Comparison of ENCODE assay signal across 20 cellular contexts in the genomic region with DNA sequence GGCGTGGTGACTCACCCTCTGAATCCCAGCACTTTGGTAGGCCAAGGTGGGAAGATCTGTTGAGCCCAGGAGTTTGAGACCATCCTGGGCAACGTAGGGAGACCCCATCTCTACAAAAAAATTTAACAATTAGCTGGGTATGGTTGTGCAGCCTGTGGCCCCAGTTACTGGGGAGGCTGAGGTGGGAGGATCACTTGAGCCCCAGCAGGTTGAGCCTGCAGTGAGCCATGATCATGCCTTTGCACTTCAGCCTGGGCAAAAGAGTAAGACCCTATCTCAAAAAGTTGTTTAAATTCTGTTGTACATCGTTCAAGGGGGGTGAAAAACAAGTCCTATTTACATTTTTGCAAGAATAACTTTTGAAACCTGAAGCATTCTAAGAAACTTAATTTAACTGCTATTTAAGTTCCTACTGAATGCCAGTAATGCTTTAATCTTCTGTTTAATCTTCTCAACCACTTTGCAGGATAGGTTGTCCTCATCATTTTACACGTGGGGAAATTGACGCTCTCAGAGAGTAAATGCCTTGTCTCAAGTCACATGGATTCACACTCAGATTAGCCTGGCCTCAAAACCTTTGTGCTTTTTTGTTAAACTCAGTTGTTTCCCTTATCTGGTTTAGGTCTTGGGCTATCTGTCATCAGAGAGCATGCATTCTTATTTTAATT. TPM values are rescaled to one million over a fixed set of nuclear protein-coding genes. Genes with fewer than 3 reads are reported as not detected.
DNase-seq lines count a peak whose midpoint lies in the region; ATAC-seq and TF ChIP-seq lines count a peak whose summit lies in the region.
"Had no signal": no experiment of that assay in that cellular context is flagged by ENCODE, and none has a peak within 500 bp of the region (broad histone marks: within the 10 kb centered on the region; RNA-seq: fewer than 3 reads in every experiment).

No MANE protein-coding gene starts in this region.

- H2AFZ ChIP-seq in DND-41 (ENCODE audit: low read depth, low read length), result no peak overlapping the region

- peak overlapping the region; percentile 37 for H3K27ac Mint-ChIP-seq in CD8-positive, alpha-beta T cell
- H3K27ac Mint-ChIP-seq in T-helper 17 cell (peak overlapping the region; percentile 70), endothelial cell (ENCODE audit: unreplicated experiment) (no peak overlapping the region)
- H3K27ac Mint-ChIP-seq in naive thymus-derived CD8-positive, alpha-beta T cell, result peak overlapping the region in 5 of 10 donors; percentile 41 to 72 (median 61)

- no peak overlapping the region for H3K27ac ChIP-seq in CD8-positive, alpha-beta T cell (ENCODE audit: low read depth, low read length)
- no peak overlapping the region for H3K27ac ChIP-seq in DND-41 (ENCODE audit: low read length)

- H3K36me3 ChIP-seq in CD8-positive, alpha-beta T cell (ENCODE audit: insufficient read depth, low read length), result no peaks in the 10 kb centered on the region
- H3K36me3 ChIP-seq in DND-41 (ENCODE audit: insufficient read depth, low read length), result peaks cover 14% of the 10 kb centered on the region; the same call in 1 of the 2 replicates

- no peak overlapping the region for H3K9ac ChIP-seq in DND-41 (ENCODE audit: low read depth, low read length)
- H3K9ac ChIP-seq: SK-N-SH had no signal

- no peak for TF ChIP-seq CTCF in CD8-positive, alpha-beta T cell (IDR thresholded peaks at IDR 0.05)
- no peak for TF ChIP-seq CTCF in DND-41 (IDR thresholded peaks at IDR 0.05; ENCODE audit: borderline replicate concordance, extremely low read depth, low read length, poor library complexity, severe bottlenecking)
- TF ChIP-seq CTCF in endothelial cell (IDR thresholded peaks at IDR 0.05; ENCODE audit: unreplicated experiment), result no peak

- H3K9me3 ChIP-seq in CD8-positive, alpha-beta T cell (ENCODE audit: low read length), result no peaks in the 10 kb centered on the region
- H3K9me3 ChIP-seq in DND-41 (ENCODE audit: insufficient read depth, low read length, severe bottlenecking), result no peaks in the 10 kb centered on the region
- H3K9me3 ChIP-seq in T-helper 17 cell (ENCODE audit: control insufficient read depth, low read length, poor library complexity, severe bottlenecking), result no peaks in the 10 kb centered on the region
- H3K9me3 ChIP-seq: SK-N-SH had no signal

- H3K79me2 ChIP-seq in DND-41 (ENCODE audit: insufficient read depth, low read length), result peaks cover 99% of the 10 kb centered on the region

- CTCF ChIA-PET in CD8-positive, alpha-beta T cell (lab: Charles Lee), result no interaction called here

- intact Hi-C loops in CD8-positive, alpha-beta T cell (cut with DNase I, micrococcal nuclease), result loop anchor here in 1 of 2 experiments (10.0 kb wide), 1 partner anchor 96 kb away; no protein-coding TSS in a partner anchor

- H3K27me3 ChIP-seq in CD8-positive, alpha-beta T cell (ENCODE audit: insufficient read depth, low read length), result no peaks in the 10 kb centered on the region
- no peaks in the 10 kb centered on the region for H3K27me3 ChIP-seq in DND-41 (ENCODE audit: insufficient read depth, low read length, poor library complexity)

- POLR2A ChIA-PET in CD8-positive, alpha-beta T cell (lab: Charles Lee), result no interaction called here
- POLR2A ChIA-PET in naive thymus-derived CD8-positive, alpha-beta T cell (lab: Charles Lee), result no interaction called here

- peaks cover 68% of the 10 kb centered on the region for H3K4me1 Mint-ChIP-seq in CD8-positive, alpha-beta T cell (ENCODE audit: low read depth)
- H3K4me1 Mint-ChIP-seq in T-helper 17 cell, result peaks cover 38% of the 10 kb centered on the region
- H3K4me1 Mint-ChIP-seq in naive thymus-derived CD8-positive, alpha-beta T cell, result peaks cover 12 to 81% (median 63%) of the 10 kb centered on the region in 4 donors
- peaks cover 13% of the 10 kb centered on the region for H3K4me1 Mint-ChIP-seq in endothelial cell (ENCODE audit: unreplicated experiment)

- ATAC-seq in CD8-positive, alpha-beta T cell, result no peak
- ATAC-seq in DND-41 (ENCODE audit: insufficient read depth, low read depth) (no peak), T-helper 17 cell (no peak)
- no peak for ATAC-seq in naive thymus-derived CD8-positive, alpha-beta T cell
- ATAC-seq: GM12878 had no signal

- 0 out of 2 replicates have a peak overlapping the region, but pooled peaks have one; percentile 22 for H3K4me2 ChIP-seq in DND-41 (ENCODE audit: insufficient read depth, low read length)
- H3K4me2 ChIP-seq: SK-N-SH had no signal

- no peak for DNase-seq in CD8-positive, alpha-beta T cell
- DNase-seq in DND-41 (no peak), T-helper 17 cell (no peak), Ammon's horn (ENCODE audit: low spot score) (no peak), endothelial cell (ENCODE audit: low spot score) (no peak)
- DNase-seq in naive thymus-derived CD8-positive, alpha-beta T cell, result no peak
- DNase-seq in stimulated activated CD4-positive, alpha-beta T cell treated with anti-CD3 and anti-CD28 coated beads, Interleukin-1b, Interleukin-23, amount 100 ng/mL, for 48 hours, result no peak
- DNase-seq: C1 segment of cervical spinal cord, COR-L47, EL, GOT3, KBM-7, NCI-H1105 treated with DMSO at 0.1 percent for 48 hours, NCI-H1694, NCI-H2081 treated with DMSO at 0.1 percent for 48 hours, NCI-H446 treated with DMSO at 0.1 percent for 48 hours, NCI-H69, SHP77, SK-N-SH had no signal

- H3K4me3 Mint-ChIP-seq in CD8-positive, alpha-beta T cell, result peak overlapping the region; percentile 1
- H3K4me3 Mint-ChIP-seq in T-helper 17 cell (no peak overlapping the region), endothelial cell (ENCODE audit: unreplicated experiment) (no peak overlapping the region)
- peak overlapping the region in 7 of 10 donors; percentile 18 to 58 (median 31) for H3K4me3 Mint-ChIP-seq in naive thymus-derived CD8-positive, alpha-beta T cell

- peaks cover 19% of the 10 kb centered on the region for H3K4me1 ChIP-seq in CD8-positive, alpha-beta T cell (ENCODE audit: insufficient read depth, low read length)
- H3K4me1 ChIP-seq in DND-41 (ENCODE audit: insufficient read depth, low read length), result peaks cover 45% of the 10 kb centered on the region

- H3K36me3 Mint-ChIP-seq in CD8-positive, alpha-beta T cell, result peaks cover 16% of the 10 kb centered on the region
- no peaks in the 10 kb centered on the region for H3K36me3 Mint-ChIP-seq in T-helper 17 cell (ENCODE audit: low read depth)
- peaks cover 0 to 11% (median 0%) of the 10 kb centered on the region in 3 donors for H3K36me3 Mint-ChIP-seq in naive thymus-derived CD8-positive, alpha-beta T cell
- no peaks in the 10 kb centered on the region for H3K36me3 Mint-ChIP-seq in endothelial cell (ENCODE audit: low read depth, unreplicated experiment)

- no peak overlapping the region for H3K4me3 ChIP-seq in CD8-positive, alpha-beta T cell (ENCODE audit: low read depth, low read length)
- H3K4me3 ChIP-seq in DND-41 (ENCODE audit: low read depth in 1 of 2, low read length in 2 of 2), result no peak overlapping the region
- H3K4me3 ChIP-seq: GM12878 had no signal

- H3K27me3 Mint-ChIP-seq in CD8-positive, alpha-beta T cell (ENCODE audit: low read depth), result no peaks in the 10 kb centered on the region
- H3K27me3 Mint-ChIP-seq in T-helper 17 cell (no peaks in the 10 kb centered on the region), endothelial cell (ENCODE audit: unreplicated experiment) (no peaks in the 10 kb centered on the region)
- no peaks in the 10 kb centered on the region for H3K27me3 Mint-ChIP-seq in naive thymus-derived CD8-positive, alpha-beta T cell

- no peaks in the 10 kb centered on the region for H3K9me3 Mint-ChIP-seq in CD8-positive, alpha-beta T cell
- H3K9me3 Mint-ChIP-seq in naive thymus-derived CD8-positive, alpha-beta T cell, result no peaks in the 10 kb centered on the region
- no peaks in the 10 kb centered on the region for H3K9me3 Mint-ChIP-seq in endothelial cell (ENCODE audit: unreplicated experiment)

- peaks cover 72% of the 10 kb centered on the region for H4K20me1 ChIP-seq in DND-41 (ENCODE audit: insufficient read depth, low read length)

RNA-seq across cellular contexts. Expression of a gene that starts 7.0 kb away (rescaled TPM):
- total RNA-seq in CD8-positive, alpha-beta T cell, result 100 to 1,000 TPM; 104 to 105 TPM
- 10 to 100 TPM; 77.2 to 81.3 TPM for total RNA-seq in T-helper 17 cell
- 100 to 1,000 TPM; 131 to 146 TPM for total RNA-seq in naive thymus-derived CD8-positive, alpha-beta T cell
- polyA plus RNA-seq in naive thymus-derived CD8-positive, alpha-beta T cell, result 10 to 100 TPM; 58.2 to 67.7 (median 64.0) TPM
- 57.6 TPM for total RNA-seq in endothelial cell (ENCODE audit: unreplicated experiment)

Comparison
In these comparisons a context has a peak if more than half of its experiments do, and no peak if none do; other contexts are left out.
1. H3K4me3 Mint-ChIP-seq: peak in CD8-positive, alpha-beta T cell (single experiment) and naive thymus-derived CD8-positive, alpha-beta T cell (7 of 10); none in T-helper 17 cell (single experiment) and endothelial cell (single experiment).